Comparison of ENCODE assay signal across 1 cellular context in genomic region chr12:132427999-132428871, GRCh38.
TF ChIP-seq lines count a peak whose summit lies in the region.

No MANE protein-coding gene starts in this region.

TF ChIP-seq in HepG2, 621 proteins besides CTCF, POLR2A, EP300 and RAD21 (continued from another document and continues in another):
- TF ChIP-seq KDM5A (IDR thresholded peaks at IDR 0.05; ENCODE audit: borderline replicate concordance, low read length) = no peak
- no peak for TF ChIP-seq JUNB (CRISPR knock-in tag; IDR thresholded peaks at IDR 0.05; ENCODE audit: borderline replicate concordance)
- no peak for TF ChIP-seq YY1 (IDR thresholded peaks at IDR 0.05; ENCODE audit: insufficient read depth, insufficient replicate concordance, low read depth, low read length)
- 0 out of 2 replicates have a peak, but pooled peaks have one; percentile 17 for TF ChIP-seq MYC (CRISPR knock-in tag; IDR thresholded peaks at IDR 0.05; ENCODE audit: borderline replicate concordance)
- TF ChIP-seq KIAA2018 (CRISPR knock-in tag; IDR thresholded peaks at IDR 0.05; ENCODE audit: borderline replicate concordance) = no peak
- TF ChIP-seq, protein P1, sequence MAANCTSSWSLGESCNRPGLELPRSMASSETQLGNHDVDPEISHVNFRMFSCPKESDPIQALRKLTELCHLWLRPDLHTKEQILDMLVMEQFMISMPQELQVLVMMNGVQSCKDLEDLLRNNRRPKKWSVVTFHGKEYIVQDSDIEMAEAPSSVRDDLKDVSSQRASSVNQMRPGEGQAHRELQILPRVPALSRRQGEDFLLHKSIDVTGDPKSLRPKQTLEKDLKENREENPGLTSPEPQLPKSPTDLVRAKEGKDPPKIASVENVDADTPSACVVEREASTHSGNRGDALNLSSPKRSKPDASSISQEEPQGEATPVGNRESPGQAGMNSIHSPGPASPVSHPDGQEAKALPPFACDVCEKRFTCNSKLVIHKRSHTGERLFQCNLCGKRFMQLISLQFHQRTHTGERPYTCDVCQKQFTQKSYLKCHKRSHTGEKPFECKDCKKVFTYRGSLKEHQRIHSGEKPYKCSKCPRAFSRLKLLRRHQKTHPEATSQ (CRISPR knock-in tag; IDR thresholded peaks at IDR 0.05; ENCODE audit: borderline replicate concordance) = no peak
- no peak for TF ChIP-seq ZNF17 (CRISPR knock-in tag; IDR thresholded peaks at IDR 0.05)
- TF ChIP-seq TCF12 (IDR thresholded peaks at IDR 0.05) = no peak
- TF ChIP-seq TCF12 (CRISPR knock-in tag; IDR thresholded peaks at IDR 0.05) = no peak
- TF ChIP-seq DZIP1 (CRISPR knock-in tag; IDR thresholded peaks at IDR 0.05) = no peak
- TF ChIP-seq, protein P2, sequence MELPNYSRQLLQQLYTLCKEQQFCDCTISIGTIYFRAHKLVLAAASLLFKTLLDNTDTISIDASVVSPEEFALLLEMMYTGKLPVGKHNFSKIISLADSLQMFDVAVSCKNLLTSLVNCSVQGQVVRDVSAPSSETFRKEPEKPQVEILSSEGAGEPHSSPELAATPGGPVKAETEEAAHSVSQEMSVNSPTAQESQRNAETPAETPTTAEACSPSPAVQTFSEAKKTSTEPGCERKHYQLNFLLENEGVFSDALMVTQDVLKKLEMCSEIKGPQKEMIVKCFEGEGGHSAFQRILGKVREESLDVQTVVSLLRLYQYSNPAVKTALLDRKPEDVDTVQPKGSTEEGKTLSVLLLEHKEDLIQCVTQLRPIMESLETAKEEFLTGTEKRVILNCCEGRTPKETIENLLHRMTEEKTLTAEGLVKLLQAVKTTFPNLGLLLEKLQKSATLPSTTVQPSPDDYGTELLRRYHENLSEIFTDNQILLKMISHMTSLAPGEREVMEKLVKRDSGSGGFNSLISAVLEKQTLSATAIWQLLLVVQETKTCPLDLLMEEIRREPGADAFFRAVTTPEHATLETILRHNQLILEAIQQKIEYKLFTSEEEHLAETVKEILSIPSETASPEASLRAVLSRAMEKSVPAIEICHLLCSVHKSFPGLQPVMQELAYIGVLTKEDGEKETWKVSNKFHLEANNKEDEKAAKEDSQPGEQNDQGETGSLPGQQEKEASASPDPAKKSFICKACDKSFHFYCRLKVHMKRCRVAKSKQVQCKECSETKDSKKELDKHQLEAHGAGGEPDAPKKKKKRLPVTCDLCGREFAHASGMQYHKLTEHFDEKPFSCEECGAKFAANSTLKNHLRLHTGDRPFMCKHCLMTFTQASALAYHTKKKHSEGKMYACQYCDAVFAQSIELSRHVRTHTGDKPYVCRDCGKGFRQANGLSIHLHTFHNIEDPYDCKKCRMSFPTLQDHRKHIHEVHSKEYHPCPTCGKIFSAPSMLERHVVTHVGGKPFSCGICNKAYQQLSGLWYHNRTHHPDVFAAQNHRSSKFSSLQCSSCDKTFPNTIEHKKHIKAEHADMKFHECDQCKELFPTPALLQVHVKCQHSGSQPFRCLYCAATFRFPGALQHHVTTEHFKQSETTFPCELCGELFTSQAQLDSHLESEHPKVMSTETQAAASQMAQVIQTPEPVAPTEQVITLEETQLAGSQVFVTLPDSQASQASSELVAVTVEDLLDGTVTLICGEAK (IDR thresholded peaks at IDR 0.05) = no peak
- TF ChIP-seq, protein P2 (CRISPR knock-in tag; IDR thresholded peaks at IDR 0.05) = no peak
- TF ChIP-seq RFX3 (CRISPR knock-in tag; IDR thresholded peaks at IDR 0.05) = 0 out of 2 replicates have a peak, but pooled peaks have one; percentile 23
- TF ChIP-seq KAT8 (CRISPR knock-in tag; IDR thresholded peaks at IDR 0.05) = no peak
- TF ChIP-seq ZNF274 (CRISPR knock-in tag; IDR thresholded peaks at IDR 0.05) = peak; percentile 58; the same call in 1 of the 2 replicates
- no peak for TF ChIP-seq CREM (IDR thresholded peaks at IDR 0.05)
- no peak for TF ChIP-seq CREM (CRISPR knock-in tag; IDR thresholded peaks at IDR 0.05)
- TF ChIP-seq HMGXB4 (CRISPR knock-in tag; IDR thresholded peaks at IDR 0.05; ENCODE audit: borderline replicate concordance in 1 of 2, low read depth in 1 of 2) = no peak
- no peak for TF ChIP-seq ZNF652 (CRISPR knock-in tag; IDR thresholded peaks at IDR 0.05; ENCODE audit: borderline replicate concordance, low read depth)
- TF ChIP-seq ZNF563 (CRISPR knock-in tag; IDR thresholded peaks at IDR 0.05) = 0 out of 2 replicates have a peak, but pooled peaks have one; percentile 40
- TF ChIP-seq ZBTB25 (CRISPR knock-in tag; IDR thresholded peaks at IDR 0.05) = no peak
